ENCODE assay signal across 14 cellular contexts in the genomic region with DNA sequence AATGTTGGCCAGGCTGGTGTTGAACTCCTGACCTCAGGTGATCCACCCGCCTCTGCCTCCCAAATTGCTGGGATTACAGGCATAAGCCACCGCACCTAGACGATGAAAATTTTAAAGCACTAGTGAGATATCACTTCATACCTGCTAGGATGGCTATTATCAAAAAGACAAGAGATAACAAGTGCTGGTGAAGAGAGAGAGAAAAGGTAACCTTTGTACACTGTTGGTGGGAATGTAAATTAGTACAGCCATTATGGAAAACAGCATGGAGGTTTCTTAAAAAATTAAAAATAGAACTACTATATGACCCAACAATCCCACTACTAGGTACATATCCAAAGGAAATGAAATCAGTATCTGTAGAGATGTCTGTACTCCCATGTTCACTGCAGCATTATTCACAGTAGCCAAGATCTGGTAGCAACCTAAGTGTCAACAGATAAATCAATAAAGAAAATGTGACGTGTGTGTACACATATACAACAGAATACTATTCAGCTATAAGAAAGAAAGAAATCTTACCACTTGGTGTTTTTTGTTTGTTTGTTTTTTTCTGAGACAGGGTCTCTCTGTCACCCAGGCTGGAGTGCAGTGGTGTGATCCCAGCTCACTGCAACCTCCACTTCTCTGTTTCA. TPM values are rescaled to one million over a fixed set of nuclear protein-coding genes. Genes with fewer than 3 reads are reported as not detected.
DNase-seq lines count a peak whose midpoint lies in the region; ATAC-seq and TF ChIP-seq lines count a peak whose summit lies in the region.
"Had no signal": no experiment of that assay in that cellular context is flagged by ENCODE, and none has a peak within 500 bp of the region (broad histone marks: within the 10 kb centered on the region; RNA-seq: fewer than 3 reads in every experiment).

No MANE protein-coding gene starts in this region.

- H3K27ac ChIP-seq in left ventricle myocardium inferior (replicated peaks): peak overlapping the region; percentile 31

- DNase-seq in left ventricle myocardium inferior: no peak
- DNase-seq in left cardiac atrium: no peak
- DNase-seq in left lobe of liver (ENCODE audit: low spot score): no peak
- no peak for DNase-seq in activated CD4-positive, alpha-beta T cell treated with anti-CD3 and anti-CD28 coated beads, Interleukin-2, amount 50 U/mL, for 4 hours
- no peak for DNase-seq in COLO668 (lab: John Stamatoyannopoulos, UW; ENCODE audit: unreplicated experiment)
- no peak for DNase-seq in MV-4-11 (lab: John Stamatoyannopoulos, UW)
- DNase-seq: C1 segment of cervical spinal cord; CD4-positive, alpha-beta T cell; DMS79; H7 had no signal

- peaks cover 78% of the 10 kb centered on the region for H3K4me1 ChIP-seq in left ventricle myocardium inferior

- H3K9me3 Mint-ChIP-seq in activated T-helper 17 cell treated with anti-CD3 and anti-CD28 coated beads, Interleukin-2, amount 50 U/mL, for 72 hours: no peaks in the 10 kb centered on the region
- H3K9me3 Mint-ChIP-seq: CD4-positive, alpha-beta T cell; GM23338 had no signal

- H3K4me3 Mint-ChIP-seq in activated T-helper 17 cell treated with anti-CD3 and anti-CD28 coated beads, Interleukin-2, amount 50 U/mL, for 72 hours: no peak overlapping the region
- H3K4me3 Mint-ChIP-seq: B cell; CD4-positive, alpha-beta T cell; GM23338 had no signal

- ATAC-seq in left cardiac atrium (no peak), left lobe of liver (peak; percentile 62)
- no peak for ATAC-seq in activated T-helper 17 cell treated with anti-CD3 and anti-CD28 coated beads, Interleukin-2, amount 50 U/mL, for 72 hours (replicated peaks)
- ATAC-seq: GM12878, GM23338 had no signal

- no peaks in the 10 kb centered on the region for H3K27me3 Mint-ChIP-seq in activated T-helper 17 cell treated with anti-CD3 and anti-CD28 coated beads, Interleukin-2, amount 50 U/mL, for 72 hours
- H3K27me3 Mint-ChIP-seq: B cell; CD4-positive, alpha-beta T cell had no signal

- H3K36me3 ChIP-seq in left ventricle myocardium inferior: peaks cover 27% of the 10 kb centered on the region

- no peaks in the 10 kb centered on the region for H3K27me3 ChIP-seq in left ventricle myocardium inferior (ENCODE audit: low read depth)

- H3K9me3 ChIP-seq in left ventricle myocardium inferior (replicated peaks): no peaks in the 10 kb centered on the region

- intact Hi-C loops in left ventricle myocardium inferior (cut with micrococcal nuclease): no loop called here
- intact Hi-C loops in left cardiac atrium (cut with DNase I): no loop called here

- peak overlapping the region; percentile 49 for H3K27ac Mint-ChIP-seq in activated T-helper 17 cell treated with anti-CD3 and anti-CD28 coated beads, Interleukin-2, amount 50 U/mL, for 72 hours
- H3K27ac Mint-ChIP-seq: B cell; CD4-positive, alpha-beta T cell; GM23338 had no signal

- H3K4me3 ChIP-seq in left ventricle myocardium inferior: no peak overlapping the region
- H3K4me3 ChIP-seq: GM12878, GM23338 had no signal

- peaks cover 4% of the 10 kb centered on the region for H3K4me1 Mint-ChIP-seq in activated T-helper 17 cell treated with anti-CD3 and anti-CD28 coated beads, Interleukin-2, amount 50 U/mL, for 72 hours

- TF ChIP-seq CTCF in left ventricle myocardium inferior (IDR thresholded peaks at IDR 0.05; ENCODE audit: borderline replicate concordance): no peak

- H3K36me3 Mint-ChIP-seq in activated T-helper 17 cell treated with anti-CD3 and anti-CD28 coated beads, Interleukin-2, amount 50 U/mL, for 72 hours (ENCODE audit: low read depth): peaks cover 68% of the 10 kb centered on the region

RNA-seq across cellular contexts. Expression of a gene that starts 12.5 kb away (rescaled TPM):
- total RNA-seq in left ventricle myocardium inferior (42.7 TPM), left cardiac atrium (10 to 100 TPM; 31.9 to 34.0 TPM), left lobe of liver (20.7 TPM)
- total RNA-seq in activated T-helper 17 cell treated with anti-CD3 and anti-CD28 coated beads, Interleukin-2, amount 50 U/mL, for 72 hours: 10 to 100 TPM; 89.3 to 90.5 TPM

RNA-seq across cellular contexts. Expression of a gene that starts 13.0 kb away (rescaled TPM):
- total RNA-seq in left ventricle myocardium inferior (17.1 TPM), left cardiac atrium (10 to 100 TPM; 22.6 to 23.7 TPM), left lobe of liver (7.1 TPM)
- total RNA-seq in activated T-helper 17 cell treated with anti-CD3 and anti-CD28 coated beads, Interleukin-2, amount 50 U/mL, for 72 hours: 1 to 10 TPM; 1.7 to 2.1 TPM

RNA-seq across cellular contexts. Expression of a gene that starts 39.8 kb away (rescaled TPM):
- total RNA-seq in left ventricle myocardium inferior: 17.8 TPM
- 10 to 100 TPM; 26.2 to 26.5 TPM for total RNA-seq in left cardiac atrium
- total RNA-seq in activated T-helper 17 cell treated with anti-CD3 and anti-CD28 coated beads, Interleukin-2, amount 50 U/mL, for 72 hours: 10 to 100 TPM; 49.2 to 65.8 TPM
- total RNA-seq in left lobe of liver: 25.2 TPM

RNA-seq across cellular contexts. Expression of a gene that starts 40.0 kb away (rescaled TPM):
- 14.9 TPM for total RNA-seq in left ventricle myocardium inferior
- 10 to 100 TPM; 16.6 to 18.6 TPM for total RNA-seq in left cardiac atrium
- total RNA-seq in activated T-helper 17 cell treated with anti-CD3 and anti-CD28 coated beads, Interleukin-2, amount 50 U/mL, for 72 hours: 10 to 100 TPM; 49.7 to 54.2 TPM
- total RNA-seq in left lobe of liver: 10.3 TPM

RNA-seq across cellular contexts. Expression of a gene that starts 59.8 kb away (rescaled TPM):
- total RNA-seq in left ventricle myocardium inferior (233 TPM), left cardiac atrium (100 to 1,000 TPM; 258 to 344 TPM), left lobe of liver (151 TPM)
- 1,000 to 10,000 TPM; 1,094 to 1,221 TPM for total RNA-seq in activated T-helper 17 cell treated with anti-CD3 and anti-CD28 coated beads, Interleukin-2, amount 50 U/mL, for 72 hours
